Comparison of ENCODE assay signal across 21 cellular contexts in genomic region chr5:149510136-149510535, GRCh38. TPM values are rescaled to one million over a fixed set of nuclear protein-coding genes. Genes with fewer than 3 reads are reported as not detected.
DNase-seq lines count a peak whose midpoint lies in the region; ATAC-seq, FAIRE-seq and TF ChIP-seq lines count a peak whose summit lies in the region.
"Had no signal": no experiment of that assay in that cellular context is flagged by ENCODE, and none has a peak within 500 bp of the region (broad histone marks: within the 10 kb centered on the region; RNA-seq: fewer than 3 reads in every experiment).

No MANE protein-coding gene starts in this region.

- H3K4me2 ChIP-seq in K562 (ENCODE audit: insufficient read depth, low read length): no peak overlapping the region
- H3K4me2 ChIP-seq: PC-9 had no signal

- H3K27ac ChIP-seq in K562 (ENCODE audit: extremely low read depth, low read depth, low read length): no peak overlapping the region
- H3K27ac ChIP-seq: GM23248, PC-9 had no signal

- intact Hi-C loops in K562 (cut with micrococcal nuclease): no loop called here

- CTCF ChIA-PET in K562 (lab: Yijun Ruan, JAX; ENCODE audit: low intra/inter-chr PET ratio): no interaction called here

- no peak overlapping the region for H3K4me3 ChIP-seq in K562
- H3K4me3 ChIP-seq: GM23248, PC-9 had no signal

- no peak for FAIRE-seq in K562 (lab: Jason Lieb, UNC)
- FAIRE-seq: HTR-8/SVneo had no signal

- H3K9me3 Mint-ChIP-seq in activated naive CD4-positive, alpha-beta T cell treated with anti-CD3 and anti-CD28 coated beads, Interleukin-2, amount 50 U/mL, for 24 hours: no peaks in the 10 kb centered on the region
- no peaks in the 10 kb centered on the region for H3K9me3 Mint-ChIP-seq in activated naive CD4-positive, alpha-beta T cell treated with anti-CD3 and anti-CD28 coated beads, Interleukin-2, amount 50 U/mL, for 72 hours
- H3K9me3 Mint-ChIP-seq in HFFc6: no peaks in the 10 kb centered on the region
- no peaks in the 10 kb centered on the region for H3K9me3 Mint-ChIP-seq in stimulated activated naive B cell treated with anti-CD40 and anti-IgM and Interleukin-4, amounts not matched to agents 10 μg/mL and 1 μg/mL and 100 μg/mL, for 72 hours
- H3K9me3 Mint-ChIP-seq in progenitor cell of endocrine pancreas (ENCODE audit: low read depth): no peaks in the 10 kb centered on the region
- H3K9me3 Mint-ChIP-seq: H9 had no signal

- no peaks in the 10 kb centered on the region for H3K9me3 ChIP-seq in K562 (replicated peaks; ENCODE audit: control insufficient read depth, insufficient read depth, low read depth, low read length)
- H3K9me3 ChIP-seq: BE2C had no signal

- TF ChIP-seq EP300 in K562 (IDR thresholded peaks at IDR 0.05; ENCODE audit: low read length): no peak

- H3K36me3 ChIP-seq in K562 (ENCODE audit: control insufficient read depth, insufficient read depth, low read length): peaks cover 96% of the 10 kb centered on the region

- in situ Hi-C loops in K562 (cut with MboI): no loop called here

- H3K4me3 Mint-ChIP-seq in activated naive CD4-positive, alpha-beta T cell treated with anti-CD3 and anti-CD28 coated beads, Interleukin-2, amount 50 U/mL, for 24 hours: no peak overlapping the region
- no peak overlapping the region for H3K4me3 Mint-ChIP-seq in HFFc6
- no peak overlapping the region for H3K4me3 Mint-ChIP-seq in stimulated activated naive B cell treated with anti-CD40 and anti-IgM and Interleukin-4, amounts not matched to agents 10 μg/mL and 1 μg/mL and 100 μg/mL, for 72 hours
- no peak overlapping the region for H3K4me3 Mint-ChIP-seq in progenitor cell of endocrine pancreas (ENCODE audit: low read depth)
- H3K4me3 Mint-ChIP-seq: H9 had no signal

- H2AFZ ChIP-seq in K562 (ENCODE audit: low read depth, low read length): no peak overlapping the region
- H2AFZ ChIP-seq: GM23248, PC-9 had no signal

- H3K9ac ChIP-seq in K562 (ENCODE audit: insufficient read depth in 1 of 2, low read depth in 2 of 2, low read length in 2 of 2): no peak overlapping the region
- H3K9ac ChIP-seq: GM23248 had no signal

- TF ChIP-seq CTCF in HFFc6 (IDR thresholded peaks at IDR 0.05) (no peak), K562 (IDR thresholded peaks at IDR 0.05 in 2 of 3, conservative IDR thresholded peaks at IDR 0.05 in 1 of 3; ENCODE audit: insufficient read depth in 2 of 3, low read depth in 1 of 3, low read length in 3 of 3) (no peak), progenitor cell of endocrine pancreas (IDR thresholded peaks at IDR 0.05; ENCODE audit: unreplicated experiment) (no peak)

- 89% methylated on average over 1 of the region's 1 CpG for WGBS in K562 (ENCODE audit: insufficient coverage, low coverage, missing lambda C conversion rate)

- H4K20me1 ChIP-seq in K562 (replicated peaks; ENCODE audit: control insufficient read depth, insufficient read depth, low read length): no peaks in the 10 kb centered on the region

- no peaks in the 10 kb centered on the region for H3K27me3 ChIP-seq in K562 (ENCODE audit: control insufficient read depth in 2 of 2, insufficient read depth in 2 of 2, low read length in 2 of 2)
- H3K27me3 ChIP-seq: BE2C had no signal

- POLR2A ChIA-PET in K562 (lab: Yijun Ruan, JAX): interaction anchor here (1.2 to 2.6 kb wide), 2 partner anchors 16 to 40 kb away, joined by 3 to 7 read pairs; no protein-coding TSS in a partner anchor

- BruUV-seq in K562 (replicated peaks; lab: Mats Ljungman, UMichigan): no TSS peak

- no peaks in the 10 kb centered on the region for H3K9me1 ChIP-seq in K562 (ENCODE audit: control insufficient read depth, insufficient read depth, low read length)

- H3K4me1 ChIP-seq in K562 (replicated peaks in 1 of 2; ENCODE audit: control insufficient read depth in 2 of 2, insufficient read depth in 2 of 2, low read length in 2 of 2): no peaks in the 10 kb centered on the region
- H3K4me1 ChIP-seq: BE2C had no signal

- H3K27me3 Mint-ChIP-seq in activated naive CD4-positive, alpha-beta T cell treated with anti-CD3 and anti-CD28 coated beads, Interleukin-2, amount 50 U/mL, for 24 hours: no peaks in the 10 kb centered on the region
- H3K27me3 Mint-ChIP-seq in HFFc6 (ENCODE audit: insufficient read depth) (no peaks in the 10 kb centered on the region), progenitor cell of endocrine pancreas (no peaks in the 10 kb centered on the region)
- H3K27me3 Mint-ChIP-seq in stimulated activated naive B cell treated with anti-CD40 and anti-IgM and Interleukin-4, amounts not matched to agents 10 μg/mL and 1 μg/mL and 100 μg/mL, for 72 hours: no peaks in the 10 kb centered on the region

- H3K4me1 Mint-ChIP-seq in activated naive CD4-positive, alpha-beta T cell treated with anti-CD3 and anti-CD28 coated beads, Interleukin-2, amount 50 U/mL, for 24 hours: peaks cover 31% of the 10 kb centered on the region
- H3K4me1 Mint-ChIP-seq in HFFc6 (ENCODE audit: low read depth) (peaks cover 36% of the 10 kb centered on the region), progenitor cell of endocrine pancreas (ENCODE audit: low read depth) (no peaks in the 10 kb centered on the region)
- peaks cover 0 to under 1% of the 10 kb centered on the region in 2 donors for H3K4me1 Mint-ChIP-seq in stimulated activated naive B cell treated with anti-CD40 and anti-IgM and Interleukin-4, amounts not matched to agents 10 μg/mL and 1 μg/mL and 100 μg/mL, for 72 hours

- TF ChIP-seq RAD21 in K562 (CRISPR knock-in tag; conservative IDR thresholded peaks at IDR 0.05 in 1 of 2, IDR thresholded peaks at IDR 0.05 in 1 of 2): no peak

- H3K79me2 ChIP-seq in K562 (ENCODE audit: control insufficient read depth, insufficient read depth, low read length): peaks cover 29% of the 10 kb centered on the region

- ATAC-seq in activated naive CD4-positive, alpha-beta T cell treated with anti-CD3 and anti-CD28 coated beads, Interleukin-2, amount 50 U/mL, for 72 hours: no peak
- no peak for ATAC-seq in K562
- ATAC-seq in stimulated activated naive B cell treated with anti-CD40 and anti-IgM and Interleukin-4, amounts not matched to agents 10 μg/mL and 1 μg/mL and 100 μg/mL, for 72 hours (replicated peaks): no peak
- no peak for ATAC-seq in GM21390 (IDR thresholded peaks at IDR 0.05; ENCODE audit: unreplicated experiment)

- H3K27ac Mint-ChIP-seq in activated naive CD4-positive, alpha-beta T cell treated with anti-CD3 and anti-CD28 coated beads, Interleukin-2, amount 50 U/mL, for 24 hours: peak overlapping the region; percentile 53
- peak overlapping the region in 1 of 2 donors; percentile 78 for H3K27ac Mint-ChIP-seq in activated naive CD4-positive, alpha-beta T cell treated with anti-CD3 and anti-CD28 coated beads, Interleukin-2, amount 50 U/mL, for 72 hours
- H3K27ac Mint-ChIP-seq in HFFc6 (peak overlapping the region; percentile 61), progenitor cell of endocrine pancreas (no peak overlapping the region)
- peak overlapping the region; percentile 49 for H3K27ac Mint-ChIP-seq in stimulated activated naive B cell treated with anti-CD40 and anti-IgM and Interleukin-4, amounts not matched to agents 10 μg/mL and 1 μg/mL and 100 μg/mL, for 72 hours

- H3K36me3 Mint-ChIP-seq in activated naive CD4-positive, alpha-beta T cell treated with anti-CD3 and anti-CD28 coated beads, Interleukin-2, amount 50 U/mL, for 24 hours: peaks cover 16% of the 10 kb centered on the region
- H3K36me3 Mint-ChIP-seq in activated naive CD4-positive, alpha-beta T cell treated with anti-CD3 and anti-CD28 coated beads, Interleukin-2, amount 50 U/mL, for 72 hours: peaks cover 0 to 30% of the 10 kb centered on the region in 2 donors
- H3K36me3 Mint-ChIP-seq in HFFc6 (ENCODE audit: low read depth): peaks cover 36% of the 10 kb centered on the region
- peaks cover 11 to 25% of the 10 kb centered on the region in 2 donors for H3K36me3 Mint-ChIP-seq in stimulated activated naive B cell treated with anti-CD40 and anti-IgM and Interleukin-4, amounts not matched to agents 10 μg/mL and 1 μg/mL and 100 μg/mL, for 72 hours
- peaks cover 20% of the 10 kb centered on the region for H3K36me3 Mint-ChIP-seq in progenitor cell of endocrine pancreas (ENCODE audit: insufficient read depth)

- no peak for TF ChIP-seq POLR2A in K562 (conservative IDR thresholded peaks at IDR 0.05)

- DNase-seq in activated naive CD4-positive, alpha-beta T cell treated with anti-CD3 and anti-CD28 coated beads, Interleukin-2, amount 50 U/mL, for 72 hours (ENCODE audit: low spot score in 2 of 2): no peak
- DNase-seq in HFFc6: no peak
- no peak for DNase-seq in K562 (ENCODE audit: extremely low read depth in 1 of 4, low spot score in 3 of 4)
- no peak for DNase-seq in stimulated activated naive B cell treated with anti-CD40 and anti-IgM and Interleukin-4, amounts not matched to agents 10 μg/mL and 1 μg/mL and 100 μg/mL, for 72 hours
- DNase-seq in progenitor cell of endocrine pancreas (ENCODE audit: low spot score, unreplicated experiment): no peak
- DNase-seq: BE2C, COR-L47, DMS 273 treated with DMSO at 0.1 percent for 48 hours, DMS79 treated with DMSO at 0.1 percent for 48 hours, GM23248, H9, IMR-90, NCI-H1105, NCI-H2029 treated with DMSO at 0.1 percent for 48 hours, NCI-H226, NCI-H510A treated with DMSO at 0.1 percent for 48 hours, NCI-H748 treated with DMSO at 0.1 percent for 48 hours, PC-9 had no signal

TF ChIP-seq in K562, 482 proteins besides CTCF, POLR2A, EP300 and RAD21 (continues in another document):
- TF ChIP-seq ZNF146 (CRISPR knock-in tag; IDR thresholded peaks at IDR 0.05; ENCODE audit: unreplicated experiment): no peak

RNA-seq across cellular contexts. Expression of gene CSNK1A1, which starts 41.1 kb away (rescaled TPM):
- total RNA-seq in activated naive CD4-positive, alpha-beta T cell treated with anti-CD3 and anti-CD28 coated beads, Interleukin-2, amount 50 U/mL, for 72 hours: 100 to 1,000 TPM; 148 to 197 TPM
- 100 to 1,000 TPM; 266 to 336 (median 310) TPM for total RNA-seq in HFFc6 (2021; fragmentation: NEBNext Ultra II Directional; extraction: Animal tissue kit (Norgen Biotek cat#: 25700))
- 130 and 191 TPM in 2 replicates for total RNA-seq in K562 (2011; cell fraction: chromatin; rRNA removed; ENCODE audit: low replicate concordance)
- total RNA-seq in K562 (2011; cell fraction: nucleolus; rRNA removed): 70.5 and 71.3 TPM in 2 replicates
- total RNA-seq in K562 (2011; cell fraction: nucleoplasm; rRNA removed): 97.4 and 136 TPM in 2 replicates
- total RNA-seq in K562 (2014; rRNA removed) (196 TPM in 2 replicates), K562 (2014; rRNA removed; fragmentation: Illumina TruSeq; extraction: Trizol) (192 and 220 TPM in 2 replicates), K562 (2015; rRNA removed; fragmentation: Illumina TruSeq; extraction: Trizol) (141 and 154 TPM in 2 replicates), K562 (2021) (186 and 196 TPM in 2 replicates), progenitor cell of endocrine pancreas (213 and 219 TPM in 2 replicates)
- polyA plus RNA-seq in K562 (2011; rRNA removed) (138 and 185 TPM in 2 replicates), K562 (2014; fragmentation: Illumina TruSeq; extraction: Trizol) (120 and 133 TPM in 2 replicates), K562 (2014; fragmentation: Nextera tagmentation; extraction: Ambion mirVana) (10 to 100 TPM; 49.1 to 63.3 TPM), K562 (2014; rRNA removed) (116 and 117 TPM in 2 replicates)
- polyA plus RNA-seq in K562 (2011; cell fraction: cytosol; rRNA removed): 64.6 and 80.0 TPM in 2 replicates
- polyA plus RNA-seq in K562 (2011; cell fraction: nucleus; rRNA removed): 60.4 and 64.4 TPM in 2 replicates
- 86.1 and 129 TPM in 2 replicates for polyA plus RNA-seq in K562 (2012)
- polyA minus RNA-seq in K562 (2011; rRNA and poly(A)+ RNA removed): 262 and 295 TPM in 2 replicates
- polyA minus RNA-seq in K562 (2011; cell fraction: cytosol; rRNA and poly(A)+ RNA removed): 105 and 106 TPM in 2 replicates
- 88.7 and 149 TPM in 2 replicates for polyA minus RNA-seq in K562 (2011; cell fraction: nucleus; rRNA and poly(A)+ RNA removed)
